ENCODE assay signal across 17 cellular contexts in genomic region chr3:50270422-50270831, GRCh38. TPM values are rescaled to one million over a fixed set of nuclear protein-coding genes. Genes with fewer than 3 reads are reported as not detected.
A peak's percentile ranks its signal among the peaks of the same experiment; 100 is the strongest.
DNase-seq lines count a peak whose midpoint lies in the region; ATAC-seq, FAIRE-seq and TF ChIP-seq lines count a peak whose summit lies in the region.
"Had no signal": no experiment of that assay in that cellular context is flagged by ENCODE, and none has a peak within 500 bp of the region (broad histone marks: within the 10 kb centered on the region; RNA-seq: fewer than 3 reads in every experiment).

No MANE protein-coding gene starts in this region.

- POLR2A ChIA-PET in HCT116 (lab: Charles Lee): interaction anchor here (1.5 kb wide), 1 partner anchor 22 kb away, joined by 3 read pairs; the partner anchor contains the start of gene IFRD2
- POLR2A ChIA-PET in T-cell (lab: Charles Lee): no interaction called here

- peak overlapping the region; percentile 62; the same call in 1 of the 2 replicates for H3K9ac ChIP-seq in HCT116 (ENCODE audit: low read length)
- peak overlapping the region; percentile 38 for H3K9ac ChIP-seq in astrocyte (ENCODE audit: low read length)
- H3K9ac ChIP-seq in subcutaneous abdominal adipose tissue (ENCODE audit: low read length in 5 of 5): peak overlapping the region in 1 of 5 donors; percentile 27

- H3K27me3 ChIP-seq in HCT116 (ENCODE audit: insufficient read depth, low read length) (no peaks in the 10 kb centered on the region), astrocyte (ENCODE audit: insufficient read depth, low read length) (peaks cover 23% of the 10 kb centered on the region), lower lobe of right lung (ENCODE audit: low read depth) (peaks cover 11% of the 10 kb centered on the region), subcutaneous abdominal adipose tissue (ENCODE audit: control insufficient read depth in 5 of 5, insufficient read depth in 4 of 5, low read length in 5 of 5) (peaks cover 0 to 9% (median 0%) of the 10 kb centered on the region in 5 donors)

- no peak for TF ChIP-seq CTCF in HCT116 (IDR thresholded peaks at IDR 0.05 in 2 of 3, conservative IDR thresholded peaks at IDR 0.05 in 1 of 3; ENCODE audit: borderline replicate concordance in 1 of 3, insufficient read depth in 1 of 3, low read depth in 2 of 3, low read length in 2 of 3)
- TF ChIP-seq CTCF in astrocyte (IDR thresholded peaks at IDR 0.05; ENCODE audit: insufficient read depth, low read depth, low read length): no peak
- no peak for TF ChIP-seq CTCF in lower lobe of right lung (IDR thresholded peaks at IDR 0.05)

- no TSS peak for BruUV-seq in HCT116 (replicated peaks; lab: Mats Ljungman, UMichigan)

- H3K9me3 ChIP-seq in HCT116 (ENCODE audit: control insufficient read depth in 1 of 2, insufficient read depth in 1 of 2, low read depth in 1 of 2, low read length in 2 of 2) (no peaks in the 10 kb centered on the region), astrocyte (ENCODE audit: insufficient read depth, low read depth, low read length) (no peaks in the 10 kb centered on the region), lower lobe of right lung (no peaks in the 10 kb centered on the region), subcutaneous abdominal adipose tissue (ENCODE audit: control insufficient read depth in 5 of 5, low read length in 5 of 5) (no peaks in the 10 kb centered on the region)

- no peak for TF ChIP-seq POLR2A in HCT116 (IDR thresholded peaks at IDR 0.05; ENCODE audit: borderline replicate concordance, extremely low read depth, insufficient read depth, insufficient read length)

- H3K27me3 Mint-ChIP-seq in astrocyte (ENCODE audit: low read depth, unreplicated experiment) (peaks cover 18% of the 10 kb centered on the region), T-cell (peaks cover 18 to 23% of the 10 kb centered on the region in 2 donors)

- H3K36me3 ChIP-seq in HCT116 (ENCODE audit: control insufficient read depth in 1 of 2, insufficient read depth in 2 of 2, low read length in 2 of 2): no peaks in the 10 kb centered on the region
- no peaks in the 10 kb centered on the region for H3K36me3 ChIP-seq in astrocyte (ENCODE audit: insufficient read depth, low read length)
- no peaks in the 10 kb centered on the region for H3K36me3 ChIP-seq in lower lobe of right lung
- no peaks in the 10 kb centered on the region for H3K36me3 ChIP-seq in subcutaneous abdominal adipose tissue (ENCODE audit: control insufficient read depth in 5 of 5, insufficient read depth in 5 of 5, low read length in 5 of 5)

- peak overlapping the region; percentile 35 for H3K4me3 Mint-ChIP-seq in astrocyte (ENCODE audit: unreplicated experiment)
- H3K4me3 Mint-ChIP-seq in T-cell: no peak overlapping the region
- H3K4me3 Mint-ChIP-seq: activated CD4-positive, alpha-beta memory T cell treated with anti-CD3 and anti-CD28 coated beads, Interleukin-2, amount 10 ng/mL, durations not matched to agents 7 days and 5 days; central memory CD8-positive, alpha-beta T cell; IgD-negative memory B cell; memory B cell; stimulated activated naive CD8-positive, alpha-beta T cell treated with anti-CD3 and anti-CD28 coated beads, Interleukin-15, Interleukin-2, amounts not matched to agents 100 ng/mL and 50 ng/mL, for 24 hours had no signal

- no peak for FAIRE-seq in astrocyte (lab: Jason Lieb, UNC)

- H3K36me3 Mint-ChIP-seq in astrocyte (ENCODE audit: low read depth, unreplicated experiment) (peaks cover 8% of the 10 kb centered on the region), T-cell (no peaks in the 10 kb centered on the region)
- H3K36me3 Mint-ChIP-seq: IgD-negative memory B cell, memory B cell had no signal

- H4K20me1 ChIP-seq in HCT116 (ENCODE audit: insufficient read depth): no peaks in the 10 kb centered on the region
- peaks cover 3% of the 10 kb centered on the region for H4K20me1 ChIP-seq in astrocyte (ENCODE audit: insufficient read depth, low read length)

- DNase-seq in HCT116 (ENCODE audit: low read depth, low spot score) (no peak), astrocyte (ENCODE audit: low read depth) (no peak), lower lobe of right lung (no peak), NCI-H2107 (lab: John Stamatoyannopoulos, UW) (no peak), T-cell (no peak), NCI-H446 (lab: John Stamatoyannopoulos, UW) (no peak)
- DNase-seq: activated CD4-positive, alpha-beta memory T cell treated with anti-CD3 and anti-CD28 coated beads, Interleukin-2, amount 10 ng/mL, durations not matched to agents 7 days and 5 days; activated gamma-delta T cell treated with Interleukin-2 at 50 U/mL for 16 hours; NCI-H1417 treated with DMSO at 0.1 percent for 48 hours had no signal

- H3K79me2 ChIP-seq in HCT116 (ENCODE audit: insufficient read depth, low read length) (no peaks in the 10 kb centered on the region), astrocyte (ENCODE audit: insufficient read depth, low read length) (no peaks in the 10 kb centered on the region)

- no peak for ATAC-seq in HCT116
- ATAC-seq in lower lobe of right lung: no peak
- ATAC-seq in T-cell (replicated peaks in 1 of 4): no peak
- no peak for ATAC-seq in GM19397 (IDR thresholded peaks at IDR 0.05; ENCODE audit: unreplicated experiment)

- H3K4me2 ChIP-seq in HCT116 (ENCODE audit: low read length) (peak overlapping the region; percentile 80), astrocyte (ENCODE audit: low read length) (peak overlapping the region; percentile 3)

- intact Hi-C loops in HCT116 (cut with micrococcal nuclease) (loop anchor here (5.0 kb wide), 1 partner anchor 148 kb away; no protein-coding TSS in a partner anchor), lower lobe of right lung (cut with DNase I) (no loop called here)

- TF ChIP-seq RAD21 in HCT116 (IDR thresholded peaks at IDR 0.05; ENCODE audit: low read depth): no peak

- H3K4me1 ChIP-seq in HCT116 (ENCODE audit: control insufficient read depth in 1 of 2, insufficient read depth in 2 of 2, low read length in 2 of 2): peaks cover 75 to 89% of the 10 kb centered on the region in 2 experiments
- H3K4me1 ChIP-seq in astrocyte (ENCODE audit: insufficient read depth, low read length): peaks cover 28% of the 10 kb centered on the region
- peaks cover 70% of the 10 kb centered on the region for H3K4me1 ChIP-seq in lower lobe of right lung
- peaks cover 20 to 87% (median 77%) of the 10 kb centered on the region in 5 donors for H3K4me1 ChIP-seq in subcutaneous abdominal adipose tissue (ENCODE audit: control insufficient read depth in 5 of 5, insufficient read depth in 5 of 5, low read length in 5 of 5)

- CTCF ChIA-PET in HCT116 (lab: Charles Lee): interaction anchor here (1.0 to 3.4 kb wide), 5 partner anchors 10 to 76 kb away, joined by 3 to 27 read pairs (median 9); no protein-coding TSS in a partner anchor
- CTCF ChIA-PET in T-cell (lab: Charles Lee): no interaction called here

- peak overlapping the region; percentile 41 for H3K27ac Mint-ChIP-seq in astrocyte (ENCODE audit: unreplicated experiment)
- no peak overlapping the region for H3K27ac Mint-ChIP-seq in T-cell
- H3K27ac Mint-ChIP-seq: activated CD4-positive, alpha-beta memory T cell treated with anti-CD3 and anti-CD28 coated beads, Interleukin-2, amount 10 ng/mL, durations not matched to agents 7 days and 5 days; IgD-negative memory B cell; memory B cell; stimulated activated naive CD8-positive, alpha-beta T cell treated with anti-CD3 and anti-CD28 coated beads, Interleukin-15, Interleukin-2, amounts not matched to agents 100 ng/mL and 50 ng/mL, for 24 hours had no signal

- RAD21 ChIA-PET in HCT116 (lab: Charles Lee; ENCODE audit: low non-redundant PET in 1 of 2, low total read pairs in 2 of 2, uncharacterized antibody in 2 of 2, unreplicated experiment in 2 of 2): interaction anchor here in 1 of 2 experiments (1.5 kb wide), 1 partner anchor 43 kb away, joined by 6 read pairs; no protein-coding TSS in a partner anchor

- H3K4me3 ChIP-seq in HCT116 (replicated peaks in 1 of 2; ENCODE audit: low read depth in 1 of 2, low read length in 2 of 2) (peak overlapping the region in 1 of 2 experiments; percentile 47; a peak in 1 of 4 replicates), astrocyte (ENCODE audit: insufficient read depth, low read depth, low read length) (no peak overlapping the region), lower lobe of right lung (peak overlapping the region; percentile 62), subcutaneous abdominal adipose tissue (ENCODE audit: low read depth in 1 of 5, low read length in 5 of 5) (peak overlapping the region in 1 of 5 donors; percentile 8)

- H3K4me1 Mint-ChIP-seq in astrocyte (ENCODE audit: low read depth, unreplicated experiment): peaks cover 29% of the 10 kb centered on the region
- peaks cover 16 to 21% (median 17%) of the 10 kb centered on the region in 3 donors for H3K4me1 Mint-ChIP-seq in T-cell

- H2AFZ ChIP-seq in HCT116 (ENCODE audit: low read depth, low read length, poor library complexity, severe bottlenecking) (no peak overlapping the region), astrocyte (ENCODE audit: low read depth, low read length) (no peak overlapping the region)

- H3K9me2 ChIP-seq in HCT116 (ENCODE audit: insufficient read depth): no peaks in the 10 kb centered on the region

- peak overlapping the region; percentile 88; the same call in 1 of the 2 replicates for H3K27ac ChIP-seq in HCT116 (ENCODE audit: low read depth, low read length)
- H3K27ac ChIP-seq in astrocyte (ENCODE audit: low read depth, low read length): no peak overlapping the region
- peak overlapping the region; percentile 18 for H3K27ac ChIP-seq in lower lobe of right lung
- H3K27ac ChIP-seq in subcutaneous abdominal adipose tissue (ENCODE audit: low read depth, low read length): peak overlapping the region; percentile 83

- no peaks in the 10 kb centered on the region for H3K9me3 Mint-ChIP-seq in astrocyte (ENCODE audit: unreplicated experiment)
- H3K9me3 Mint-ChIP-seq in T-cell: no peaks in the 10 kb centered on the region
- H3K9me3 Mint-ChIP-seq: activated CD4-positive, alpha-beta memory T cell treated with anti-CD3 and anti-CD28 coated beads, Interleukin-2, amount 10 ng/mL, durations not matched to agents 7 days and 5 days; central memory CD8-positive, alpha-beta T cell; IgD-negative memory B cell; memory B cell; stimulated activated naive CD8-positive, alpha-beta T cell treated with anti-CD3 and anti-CD28 coated beads, Interleukin-15, Interleukin-2, amounts not matched to agents 100 ng/mL and 50 ng/mL, for 24 hours had no signal

RNA-seq across cellular contexts. Expression of gene SEMA3B, which starts 1.5 kb away (rescaled TPM):
- total RNA-seq in HCT116 (2021; ENCODE audit: unreplicated experiment): 46.2 TPM
- 51.1 and 79.0 TPM in 2 replicates for polyA plus RNA-seq in HCT116 (2012)
- 4.9 and 5.9 TPM in 2 replicates for total RNA-seq in astrocyte
- 77.6 TPM for total RNA-seq in lower lobe of right lung
- total RNA-seq in T-cell: 1 to 10 TPM in 3 of 5 donors, under 1 TPM in 2; 0.33 to 2.5 (median 1.5) TPM
- polyA plus RNA-seq: IgD-negative memory B cell had no signal

RNA-seq across cellular contexts. Expression of gene LSMEM2, which starts 8.5 kb away (rescaled TPM):
- total RNA-seq in HCT116 (2021; ENCODE audit: unreplicated experiment) (not detected), astrocyte (0.30 TPM in 1 of 2 replicates, not detected in the other), lower lobe of right lung (not detected), T-cell (not detected)
- polyA plus RNA-seq in HCT116 (2012): 0.18 and 0.41 TPM in 2 replicates
- total RNA-seq: activated CD4-positive, alpha-beta memory T cell treated with anti-CD3 and anti-CD28 coated beads, Interleukin-2, amount 10 ng/mL, durations not matched to agents 7 days and 5 days; NCI-H460; pulmonary artery endothelial cell had no signal

RNA-seq across cellular contexts. Expression of gene IFRD2, which starts 21.8 kb away (rescaled TPM):
- total RNA-seq in HCT116 (2021; ENCODE audit: unreplicated experiment) (146 TPM), astrocyte (59.2 and 66.8 TPM in 2 replicates), lower lobe of right lung (66.9 TPM), T-cell (10 to 100 TPM; 50.0 to 91.2 (median 75.9) TPM)
- polyA plus RNA-seq in HCT116 (2012): 101 and 103 TPM in 2 replicates

RNA-seq across cellular contexts. Expression of gene HYAL3, which starts 28.8 kb away (rescaled TPM):
- total RNA-seq in HCT116 (2021; ENCODE audit: unreplicated experiment) (10.3 TPM), astrocyte (6.3 and 6.9 TPM in 2 replicates), lower lobe of right lung (4.0 TPM), T-cell (1 to 10 TPM; 2.6 to 6.2 (median 3.9) TPM)
- polyA plus RNA-seq in HCT116 (2012): 4.6 and 6.5 TPM in 2 replicates

RNA-seq across cellular contexts. Expression of gene NAA80, which starts 28.8 kb away (rescaled TPM):
- total RNA-seq in HCT116 (2021; ENCODE audit: unreplicated experiment) (21.3 TPM), astrocyte (6.3 and 7.0 TPM in 2 replicates), lower lobe of right lung (9.3 TPM), T-cell (10 to 100 TPM; 33.8 to 45.7 (median 43.9) TPM)
- polyA plus RNA-seq in HCT116 (2012): 27.0 and 31.4 TPM in 2 replicates
